In genomic region chr1:224182866-224183590, GRCh38 we compare ENCODE assay signal across 8 cellular contexts. TPM values are rescaled to one million over a fixed set of nuclear protein-coding genes. Genes with fewer than 3 reads are reported as not detected.
DNase-seq lines count a peak whose midpoint lies in the region; ATAC-seq and TF ChIP-seq lines count a peak whose summit lies in the region.

Gene DEGS1, plus strand, starts transcription at chr1:224183240. Its CDS starts 97 bp downstream, at chr1:224183337.

- H3K9ac ChIP-seq in IMR-90 (ENCODE audit: low read depth, low read length): peak within 1 kb of the TSS; percentile 95

- peak within 1 kb of the TSS; percentile 71 for H2AK5ac ChIP-seq in IMR-90 (ENCODE audit: low read depth, low read length)

- peak within 1 kb of the TSS; percentile 87 for H3K4me3 Mint-ChIP-seq in activated T-cell treated with anti-CD3 and anti-CD28 coated beads, Interleukin-2, amount 50 U/mL, for 24 hours

- BruUV-seq in IMR-90 (replicated peaks; lab: Mats Ljungman, UMichigan): no TSS peak
- no TSS peak for BruUV-seq in PC-9 (replicated peaks; lab: Mats Ljungman, UMichigan)

- peak within 1 kb of the TSS; percentile 99 for H2AK9ac ChIP-seq in IMR-90 (replicated peaks; ENCODE audit: low read depth, low read length, poor library complexity)

- H3K27ac ChIP-seq in IMR-90 (ENCODE audit: insufficient read depth, low read length) (peak within 1 kb of the TSS; percentile 96), PC-9 (peak within 1 kb of the TSS; percentile 82)

- CTCF ChIA-PET in IMR-90 (lab: Yijun Ruan, JAX): interaction anchor here (0.6 kb wide), 1 partner anchor 17 kb away, joined by 5 read pairs; no protein-coding TSS in a partner anchor
- CTCF ChIA-PET in PC-9 (lab: Charles Lee): no interaction called here

- no peak for TF ChIP-seq RAD21 in IMR-90 (IDR thresholded peaks at IDR 0.05; ENCODE audit: low read length)

- H3K23ac ChIP-seq in IMR-90 (ENCODE audit: low read depth, low read length): peak within 1 kb of the TSS; percentile 79

- H4K5ac ChIP-seq in IMR-90 (ENCODE audit: low read depth, low read length): peak within 1 kb of the TSS; percentile 90

- H3K36me3 Mint-ChIP-seq in activated T-cell treated with anti-CD3 and anti-CD28 coated beads, Interleukin-2, amount 50 U/mL, for 24 hours (ENCODE audit: low read depth): peaks cover 36% of the 10 kb centered on the region

- H3K4me2 ChIP-seq in IMR-90 (ENCODE audit: low read depth, low read length) (peak within 1 kb of the TSS; percentile 92), PC-9 (peak within 1 kb of the TSS; percentile 79)

- peak within 1 kb of the TSS; percentile 95 for H2AFZ ChIP-seq in IMR-90 (replicated peaks; ENCODE audit: low read length, poor library complexity)
- H2AFZ ChIP-seq in PC-9: peak within 1 kb of the TSS; percentile 99

- no peaks in the 10 kb centered on the region for H3K9me3 ChIP-seq in IMR-90 (ENCODE audit: control insufficient read depth, insufficient read depth, low read length)
- no peaks in the 10 kb centered on the region for H3K9me3 ChIP-seq in PC-9 (ENCODE audit: insufficient read depth, low read depth)

- peaks cover 0 to 32% of the 10 kb centered on the region in 2 experiments; a peak in 2 of 4 replicates for H3K79me1 ChIP-seq in IMR-90 (ENCODE audit: low read depth in 1 of 2, low read length in 2 of 2)

- H3F3A ChIP-seq in PC-9 (ENCODE audit: insufficient read depth, low read depth): peaks cover 26% of the 10 kb centered on the region

- H2BK5ac ChIP-seq in IMR-90 (ENCODE audit: low read depth, low read length, poor library complexity, severe bottlenecking): peak within 1 kb of the TSS; percentile 85

- dilution Hi-C loops in IMR-90 (cut with HindIII; ENCODE audit: low sequenced_read_pairs, unreplicated experiment): no loop called here

- in situ Hi-C loops in IMR-90 (cut with MboI; ENCODE audit: low sequenced_read_pairs): no loop called here

- H3K4ac ChIP-seq in IMR-90 (ENCODE audit: low read depth, low read length): peak within 1 kb of the TSS; percentile 96

- H3K9me1 ChIP-seq in IMR-90 (ENCODE audit: insufficient read depth, low read length): peaks cover 2% of the 10 kb centered on the region; the same call in 1 of the 2 replicates

- H3K79me2 ChIP-seq in PC-9 (ENCODE audit: low read depth): peaks cover 20% of the 10 kb centered on the region; the same call in 1 of the 2 replicates

- peak; percentile 83 for TF ChIP-seq POLR2A in IMR-90 (IDR thresholded peaks at IDR 0.05; ENCODE audit: low read depth, low read length)

- peak within 1 kb of the TSS; percentile 48 to 93 for H4K8ac ChIP-seq in IMR-90 (ENCODE audit: low read depth in 2 of 2, low read length in 2 of 2)

- POLR2A ChIA-PET in IMR-90 (lab: Charles Lee; ENCODE audit: unreplicated experiment) (interaction anchor here (0.6 to 0.9 kb wide), 3 partner anchors 9 to 1830 kb away, joined by 3 to 4 read pairs (median 3); no protein-coding TSS in a partner anchor), PC-9 (lab: Charles Lee; ENCODE audit: unreplicated experiment) (interaction anchor here (0.7 to 0.8 kb wide), 4 partner anchors 30 to 824 kb away, joined by 3 to 4 read pairs (median 3); no protein-coding TSS in a partner anchor)

- H3K9me2 ChIP-seq in PC-9 (ENCODE audit: insufficient read depth): no peaks in the 10 kb centered on the region

- H3K56ac ChIP-seq in IMR-90 (ENCODE audit: extremely low read depth, insufficient read depth, low read length): peak within 1 kb of the TSS; percentile 84

- 0 out of 2 replicates have a peak, but pooled peaks cover 4% of the 10 kb centered on the region for H3K4me1 ChIP-seq in IMR-90 (ENCODE audit: control insufficient read depth, insufficient read depth, low read length)
- peaks cover 15% of the 10 kb centered on the region for H3K4me1 ChIP-seq in PC-9 (replicated peaks; ENCODE audit: insufficient read depth)

- H2BK20ac ChIP-seq in IMR-90 (ENCODE audit: low read depth, low read length): 0 out of 2 replicates have a peak within 1 kb of the TSS, but pooled peaks have one; percentile 12

- peak; percentile 56 for ATAC-seq in GM21576 (IDR thresholded peaks at IDR 0.05; ENCODE audit: unreplicated experiment)
- peak; percentile 94 for ATAC-seq in IMR-90 (ENCODE audit: low read depth)
- peak; percentile 89 for ATAC-seq in esophagus mucosa

- H3K36me3 ChIP-seq in IMR-90 (ENCODE audit: control insufficient read depth, insufficient read depth, low read length) (0 out of 2 replicates have a peak, but pooled peaks cover 1% of the 10 kb centered on the region), PC-9 (ENCODE audit: low read depth) (no peaks in the 10 kb centered on the region)

- TF ChIP-seq CTCF in IMR-90 (conservative IDR thresholded peaks at IDR 0.05; ENCODE audit: low read depth, low read length) (no peak), PC-9 (conservative IDR thresholded peaks at IDR 0.05) (no peak)

- peak within 1 kb of the TSS; percentile 95 for H3K27ac Mint-ChIP-seq in activated T-cell treated with anti-CD3 and anti-CD28 coated beads, Interleukin-2, amount 50 U/mL, for 24 hours

- H2BK120ac ChIP-seq in IMR-90 (ENCODE audit: low read depth, low read length): peak within 1 kb of the TSS; percentile 75

- DNase-seq in DMS53 (lab: John Stamatoyannopoulos, UW): peak; percentile 94
- DNase-seq in IMR-90: peak; percentile 73
- DNase-seq in PC-9: peak; percentile 67 to 87
- DNase-seq in activated T-cell treated with anti-CD3 and anti-CD28 coated beads, Interleukin-2, amount 50 U/mL, for 24 hours: peak; percentile 89
- DNase-seq in myocyte (ENCODE audit: low read depth): peak; percentile 86
- peak; percentile 62 to 64 for DNase-seq in stimulated activated CD8-positive, alpha-beta memory T cell treated with anti-CD3 and anti-CD28 coated beads, Interleukin-7, amount 100 ng/mL, for 48 hours (ENCODE audit: extremely low read depth in 1 of 2, low read depth in 1 of 2)

- peak within 1 kb of the TSS; percentile 93 for H3K14ac ChIP-seq in IMR-90 (replicated peaks; ENCODE audit: low read depth, low read length)

- no peaks in the 10 kb centered on the region for H3K27me3 ChIP-seq in IMR-90 (ENCODE audit: control insufficient read depth, insufficient read depth, low read length)
- no peaks in the 10 kb centered on the region for H3K27me3 ChIP-seq in PC-9 (ENCODE audit: insufficient read depth, low read depth)

- WGBS in IMR-90 (ENCODE audit: extremely low coverage in 2 of 2, insufficient read length in 1 of 2), 2 experiments: 2% methylated on average over 42 of the region's 94 CpGs; no CpG with 5 or more reads in 1 of the 2 experiments

- H3K4me3 ChIP-seq in IMR-90 (ENCODE audit: insufficient read depth, low read depth, low read length) (peak within 1 kb of the TSS; percentile 98), PC-9 (peak within 1 kb of the TSS; percentile 75)

- H3K27me3 Mint-ChIP-seq in activated T-cell treated with anti-CD3 and anti-CD28 coated beads, Interleukin-2, amount 50 U/mL, for 24 hours: peaks cover 4% of the 10 kb centered on the region

- peak within 1 kb of the TSS; percentile 86 for H4K91ac ChIP-seq in IMR-90 (ENCODE audit: insufficient read depth, low read depth, low read length)

- no peaks in the 10 kb centered on the region for H3K9me3 Mint-ChIP-seq in activated T-cell treated with anti-CD3 and anti-CD28 coated beads, Interleukin-2, amount 50 U/mL, for 24 hours

- no peak within 1 kb of the TSS; the same call in 2 of the 3 replicates for H2BK15ac ChIP-seq in IMR-90 (ENCODE audit: low read depth, low read length)

- H3K4me1 Mint-ChIP-seq in activated T-cell treated with anti-CD3 and anti-CD28 coated beads, Interleukin-2, amount 50 U/mL, for 24 hours (ENCODE audit: low read depth): peaks cover 47% of the 10 kb centered on the region

- peak within 1 kb of the TSS; percentile 91 for H3K18ac ChIP-seq in IMR-90 (ENCODE audit: low read depth, low read length)

- intact Hi-C loops in IMR-90 (cut with micrococcal nuclease) (loop anchor here (2.0 kb wide), 1 partner anchor 36 kb away; no protein-coding TSS in a partner anchor), PC-9 (cut with micrococcal nuclease; ENCODE audit: unreplicated experiment) (loop anchor here (1.0 kb wide), 1 partner anchor 29 kb away; no protein-coding TSS in a partner anchor)

- peaks cover 36% of the 10 kb centered on the region for H4K20me1 ChIP-seq in IMR-90 (ENCODE audit: insufficient read depth, low read length)
- H4K20me1 ChIP-seq in PC-9 (ENCODE audit: insufficient read depth): no peaks in the 10 kb centered on the region

TF ChIP-seq in IMR-90, 13 proteins besides CTCF, POLR2A, EP300 and RAD21:
- TF ChIP-seq ELK1 (IDR thresholded peaks at IDR 0.05; ENCODE audit: borderline replicate concordance, low read depth, low read length) (no peak), CHD1 (IDR thresholded peaks at IDR 0.05; ENCODE audit: low read depth, low read length) (0 out of 2 replicates have a peak, but pooled peaks have one; percentile 16), USF2 (IDR thresholded peaks at IDR 0.05; ENCODE audit: low read depth, low read length) (0 out of 2 replicates have a peak, but pooled peaks have one; percentile 8), MAZ (IDR thresholded peaks at IDR 0.05; ENCODE audit: borderline replicate concordance, low read depth, low read length) (peak; percentile 50; the same call in 1 of the 2 replicates), MXI1 (IDR thresholded peaks at IDR 0.05; ENCODE audit: borderline replicate concordance, low read depth, low read length) (peak; percentile 46; the same call in 1 of the 2 replicates), RFX5 (IDR thresholded peaks at IDR 0.05; ENCODE audit: low read depth, low read length) (no peak), BHLHE40 (IDR thresholded peaks at IDR 0.05; ENCODE audit: low read depth, low read length) (no peak)

RNA-seq across cellular contexts. Expression of gene DEGS1, which starts in this region (rescaled TPM):
- 54.8 and 123 TPM in 2 replicates for total RNA-seq in IMR-90 (2012; rRNA removed)
- polyA plus RNA-seq in IMR-90 (2012; rRNA removed): 89.3 and 109 TPM in 2 replicates
- polyA plus RNA-seq in IMR-90 (2012; cell fraction: cytosol; rRNA removed): 78.1 and 78.3 TPM in 2 replicates
- polyA plus RNA-seq in IMR-90 (2012; cell fraction: nucleus; rRNA removed; ENCODE audit: low replicate concordance): 11.2 and 34.7 TPM in 2 replicates
- 19.2 and 20.0 TPM in 2 replicates for total RNA-seq in PC-9 (2021)
- 31.3 TPM for total RNA-seq in esophagus mucosa
- total RNA-seq in myocyte: 92.9 and 93.6 TPM in 2 replicates
- polyA plus RNA-seq in myocyte (2012): 79.9 TPM

Comparison
In these comparisons a context has a peak if more than half of its experiments do, and no peak if none do; other contexts are left out.
1. Peak in every context shown above with its lines: DNase-seq, ATAC-seq, H3K4me3 ChIP-seq and H3K27ac ChIP-seq.